8 cellular contexts compared by ENCODE assay signal in genomic region chr3:138594150-138594934, GRCh38. TPM values are rescaled to one million over a fixed set of nuclear protein-coding genes. Genes with fewer than 3 reads are reported as not detected.
A peak's percentile ranks its signal among the peaks of the same experiment; 100 is the strongest.
DNase-seq lines count a peak whose midpoint lies in the region; ATAC-seq lines count a peak whose summit lies in the region.

Gene CEP70 (minus strand): TSS chr3:138594260. CDS start chr3:138572927, 21,333 bp downstream.

- H3K4me1 ChIP-seq in BLaER1 treated with 17β-estradiol and CSF1 and Interleukin-3, amounts not matched to agents 10 nM and 100 nM = peaks cover 8 to 27% (median 22%) of the 10 kb centered on the region in 10 experiments; a peak in 18 of 20 replicates
- peaks cover 11 to 24% of the 10 kb centered on the region in 2 donors for H3K4me1 ChIP-seq in mucosa of rectum (ENCODE audit: control insufficient read depth in 2 of 2, insufficient read depth in 2 of 2, low read length in 2 of 2)

- H3K27ac Mint-ChIP-seq in activated CD8-positive, alpha-beta T cell treated with anti-CD3 and anti-CD28 coated beads, Interleukin-2, amount 10 ng/mL, durations not matched to agents 7 days and 5 days = peak within 1 kb of the TSS; percentile 87

- peaks cover 7% of the 10 kb centered on the region for H3K36me3 Mint-ChIP-seq in activated CD8-positive, alpha-beta T cell treated with anti-CD3 and anti-CD28 coated beads, Interleukin-2, amount 10 ng/mL, durations not matched to agents 7 days and 5 days (ENCODE audit: low read depth)

- CTCF ChIA-PET in activated CD8-positive, alpha-beta T cell treated with anti-CD3 and anti-CD28 coated beads, Interleukin-2, amount 10 ng/mL, durations not matched to agents 7 days and 5 days (lab: Charles Lee) = interaction anchor here (0.5 to 6.0 kb wide), 40 partner anchors 9 to 827 kb away, joined by 3 to 137 read pairs (median 5); partner anchors contain the start of genes ESYT3 and FAIM

- H4K20me1 ChIP-seq in BLaER1 treated with 17β-estradiol and CSF1 and Interleukin-3, amounts not matched to agents 10 nM and 100 nM = no peaks in the 10 kb centered on the region

- H3K4me3 Mint-ChIP-seq in activated CD8-positive, alpha-beta T cell treated with anti-CD3 and anti-CD28 coated beads, Interleukin-2, amount 10 ng/mL, durations not matched to agents 7 days and 5 days = peak within 1 kb of the TSS; percentile 86

- no peaks in the 10 kb centered on the region for H3K9me3 Mint-ChIP-seq in activated CD8-positive, alpha-beta T cell treated with anti-CD3 and anti-CD28 coated beads, Interleukin-2, amount 10 ng/mL, durations not matched to agents 7 days and 5 days (ENCODE audit: insufficient read depth)

- no peaks in the 10 kb centered on the region for H3K27me3 ChIP-seq in BLaER1 treated with 17β-estradiol and CSF1 and Interleukin-3, amounts not matched to agents 10 nM and 100 nM
- no peaks in the 10 kb centered on the region for H3K27me3 ChIP-seq in mucosa of rectum (ENCODE audit: control insufficient read depth in 2 of 2, insufficient read depth in 2 of 2, low read length in 2 of 2)

- peak; percentile 87 for ATAC-seq in GM19463 (IDR thresholded peaks at IDR 0.05; ENCODE audit: unreplicated experiment)
- ATAC-seq in activated CD8-positive, alpha-beta T cell treated with anti-CD3 and anti-CD28 coated beads, Interleukin-2, amount 10 ng/mL, durations not matched to agents 7 days and 5 days = peak; percentile 96

- peak within 1 kb of the TSS; percentile 77 to 86 (median 81) for H3K9ac ChIP-seq in BLaER1 treated with 17β-estradiol and CSF1 and Interleukin-3, amounts not matched to agents 10 nM and 100 nM
- H3K9ac ChIP-seq in mucosa of rectum (ENCODE audit: low read depth in 1 of 2, low read length in 2 of 2) = peak within 1 kb of the TSS; percentile 79 to 96

- H3K4me3 ChIP-seq in BLaER1 treated with 17β-estradiol and CSF1 and Interleukin-3, amounts not matched to agents 10 nM and 100 nM = peak within 1 kb of the TSS; percentile 70 to 84 (median 76)
- peak within 1 kb of the TSS; percentile 82 to 88 for H3K4me3 ChIP-seq in mucosa of rectum (ENCODE audit: low read length in 2 of 2)

- H3K27ac ChIP-seq in BLaER1 treated with 17β-estradiol and CSF1 and Interleukin-3, amounts not matched to agents 10 nM and 100 nM = peak within 1 kb of the TSS; percentile 45 to 92 (median 78); a peak in 21 of 22 replicates
- H3K27ac ChIP-seq in mucosa of rectum (ENCODE audit: low read depth in 2 of 2, low read length in 2 of 2) = peak within 1 kb of the TSS; percentile 86 to 93

- peak within 1 kb of the TSS; percentile 77 to 92 (median 88) for H3K4me2 ChIP-seq in BLaER1 treated with 17β-estradiol and CSF1 and Interleukin-3, amounts not matched to agents 10 nM and 100 nM

- peaks cover 0 to 13% (median 9%) of the 10 kb centered on the region in 11 experiments; a peak in 18 of 22 replicates for H3K9me3 ChIP-seq in BLaER1 treated with 17β-estradiol and CSF1 and Interleukin-3, amounts not matched to agents 10 nM and 100 nM (replicated peaks in 1 of 11)
- H3K9me3 ChIP-seq in mucosa of rectum (ENCODE audit: control insufficient read depth in 2 of 2, low read length in 2 of 2) = no peaks in the 10 kb centered on the region

- peaks cover 0 to 10% (median 2%) of the 10 kb centered on the region in 11 experiments; a peak in 5 of 22 replicates for H3K36me3 ChIP-seq in BLaER1 treated with 17β-estradiol and CSF1 and Interleukin-3, amounts not matched to agents 10 nM and 100 nM
- no peaks in the 10 kb centered on the region for H3K36me3 ChIP-seq in mucosa of rectum (ENCODE audit: control insufficient read depth in 2 of 2, insufficient read depth in 2 of 2, low read length in 2 of 2)

- POLR2A ChIA-PET in activated CD8-positive, alpha-beta T cell treated with anti-CD3 and anti-CD28 coated beads, Interleukin-2, amount 10 ng/mL, durations not matched to agents 7 days and 5 days (lab: Charles Lee) = interaction anchor here (0.8 to 3.3 kb wide), 9 partner anchors 11 to 321 kb away, joined by 3 to 20 read pairs (median 7); partner anchors contain the start of gene FAIM

- no peaks in the 10 kb centered on the region for H3K27me3 Mint-ChIP-seq in activated CD8-positive, alpha-beta T cell treated with anti-CD3 and anti-CD28 coated beads, Interleukin-2, amount 10 ng/mL, durations not matched to agents 7 days and 5 days (ENCODE audit: low read depth)

- peaks cover 12% of the 10 kb centered on the region for H3K4me1 Mint-ChIP-seq in activated CD8-positive, alpha-beta T cell treated with anti-CD3 and anti-CD28 coated beads, Interleukin-2, amount 10 ng/mL, durations not matched to agents 7 days and 5 days (ENCODE audit: low read depth)

- peak; percentile 84 for DNase-seq in HS-27A (ENCODE audit: low read depth)
- peak; percentile 93 for DNase-seq in activated CD8-positive, alpha-beta T cell treated with anti-CD3 and anti-CD28 coated beads, Interleukin-2, amount 10 ng/mL, durations not matched to agents 7 days and 5 days
- DNase-seq in epidermal melanocyte (ENCODE audit: insufficient read length, low spot score) = peak; percentile 69
- peak; percentile 76 to 79 for DNase-seq in stimulated activated CD8-positive, alpha-beta memory T cell treated with anti-CD3 and anti-CD28 coated beads, Interleukin-7, amount 100 ng/mL, for 1 hour (ENCODE audit: low read depth in 2 of 2)
- no peak for DNase-seq in OCI-M1 (lab: John Stamatoyannopoulos, UW)

RNA-seq across cellular contexts. Expression of gene CEP70, which starts in this region (rescaled TPM):
- 10 to 100 TPM; 15.9 to 19.5 TPM for total RNA-seq in activated CD8-positive, alpha-beta T cell treated with anti-CD3 and anti-CD28 coated beads, Interleukin-2, amount 10 ng/mL, durations not matched to agents 7 days and 5 days
